ENCODE assay signal across 8 cellular contexts in the genomic region with DNA sequence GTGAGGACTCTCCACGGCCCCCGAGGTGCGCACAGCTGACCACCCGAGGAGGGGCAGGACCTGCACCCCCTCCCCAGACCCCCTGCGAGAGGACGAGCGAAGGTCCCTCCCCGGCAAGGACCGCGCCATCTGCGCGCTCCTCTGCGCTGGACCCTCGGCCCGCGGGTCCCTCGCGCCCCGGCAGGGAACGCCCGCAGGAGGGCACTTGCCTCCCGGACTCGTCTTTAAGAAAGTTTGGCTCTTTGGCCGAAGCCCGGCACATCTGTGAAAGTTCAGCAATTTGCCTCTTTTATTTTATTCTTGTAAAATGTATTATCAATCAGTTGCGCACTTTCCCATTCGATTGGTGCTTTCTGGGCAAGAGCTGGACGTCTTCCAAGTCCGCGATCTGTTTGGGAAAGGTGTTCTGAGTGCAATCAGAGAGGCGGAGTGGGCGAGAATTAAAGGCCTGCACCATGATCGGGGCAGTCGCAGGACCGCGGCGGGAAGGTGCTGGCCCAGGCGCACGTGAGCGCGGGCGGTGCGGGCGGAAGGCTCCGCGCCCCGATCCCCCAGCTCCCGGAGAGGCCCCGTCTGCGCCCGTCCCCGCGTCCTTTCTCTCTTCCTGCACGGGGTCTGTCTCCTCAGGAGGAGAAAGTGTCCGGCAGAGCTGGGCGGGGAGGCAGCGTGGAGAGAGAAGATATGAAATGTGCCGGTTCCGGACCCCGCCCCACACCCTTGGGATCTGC. TPM values are rescaled to one million over a fixed set of nuclear protein-coding genes. Genes with fewer than 3 reads are reported as not detected.
A peak's percentile ranks its signal among the peaks of the same experiment; 100 is the strongest.
DNase-seq lines count a peak whose midpoint lies in the region; ATAC-seq and TF ChIP-seq lines count a peak whose summit lies in the region.

No MANE protein-coding gene starts in this region.

- no peaks in the 10 kb centered on the region for H3F3A ChIP-seq in MM.1S (ENCODE audit: insufficient read depth, low read length)

- no peaks in the 10 kb centered on the region for H3K79me2 ChIP-seq in MM.1S (ENCODE audit: low read length)

- peak in 1 of 10 experiments; percentile 38 for DNase-seq in CD4-positive, alpha-beta T cell
- DNase-seq in MM.1S (no peak), coronary artery (ENCODE audit: low spot score) (no peak), lung microvascular endothelial cell (ENCODE audit: low read depth in 2 of 2) (peak; percentile 19 to 29), upper lobe of left lung (peak in 1 of 2 donors; percentile 87), dedifferentiated amniotic fluid mesenchymal stem cell (ENCODE audit: extremely low spot score) (no peak), NCI-H2081 treated with DMSO at 0.1 percent for 48 hours (lab: John Stamatoyannopoulos, UW) (no peak), HPDE6-E6E7 (ENCODE audit: extremely low spot score) (no peak)

- no peaks in the 10 kb centered on the region for H4K20me1 ChIP-seq in MM.1S (ENCODE audit: insufficient read depth, low read length)

- no peak overlapping the region for H3K9ac ChIP-seq in MM.1S (ENCODE audit: low read length)

- no peaks in the 10 kb centered on the region for H3K9me3 ChIP-seq in CD4-positive, alpha-beta T cell (ENCODE audit: control insufficient read depth, low read length)
- H3K9me3 ChIP-seq in MM.1S (replicated peaks; ENCODE audit: insufficient read depth, low read length) (no peaks in the 10 kb centered on the region), upper lobe of left lung (no peaks in the 10 kb centered on the region)

- peaks cover 58% of the 10 kb centered on the region for H3K27me3 Mint-ChIP-seq in CD4-positive, alpha-beta T cell

- no peak overlapping the region for H3K27ac Mint-ChIP-seq in CD4-positive, alpha-beta T cell

- no peaks in the 10 kb centered on the region for H3K9me3 Mint-ChIP-seq in CD4-positive, alpha-beta T cell

- no peak for TF ChIP-seq EP300 in upper lobe of left lung (IDR thresholded peaks at IDR 0.05)

- no peaks in the 10 kb centered on the region for H3K36me3 ChIP-seq in MM.1S (replicated peaks; ENCODE audit: insufficient read depth, low read length)
- no peaks in the 10 kb centered on the region for H3K36me3 ChIP-seq in upper lobe of left lung

- TF ChIP-seq CTCF in CD4-positive, alpha-beta T cell (IDR thresholded peaks at IDR 0.05), result no peak
- TF ChIP-seq CTCF in MM.1S (IDR thresholded peaks at IDR 0.05; ENCODE audit: low read length) (no peak), coronary artery (IDR thresholded peaks at IDR 0.05) (no peak), upper lobe of left lung (IDR thresholded peaks at IDR 0.05) (no peak)

- no peak for TF ChIP-seq POLR2A in upper lobe of left lung (IDR thresholded peaks at IDR 0.05)

- no peak overlapping the region for H3K4me3 ChIP-seq in MM.1S (ENCODE audit: low read length)
- peak overlapping the region; percentile 74 for H3K4me3 ChIP-seq in coronary artery
- peak overlapping the region; percentile 28 to 74 (median 62) for H3K4me3 ChIP-seq in upper lobe of left lung

- POLR2A ChIA-PET in CD4-positive, alpha-beta T cell (lab: Charles Lee), result interaction anchor here (1.3 to 1.6 kb wide), 2 partner anchors 15 to 114 kb away, joined by 3 read pairs; no protein-coding TSS in a partner anchor

- H3K4me2 ChIP-seq in MM.1S (ENCODE audit: low read depth, low read length), result peak overlapping the region; percentile 32; the same call in 1 of the 2 replicates

- no peaks in the 10 kb centered on the region for H3K4me1 ChIP-seq in MM.1S (ENCODE audit: low read length)
- peaks cover 25 to 37% (median 28%) of the 10 kb centered on the region in 4 donors for H3K4me1 ChIP-seq in upper lobe of left lung

- no peaks in the 10 kb centered on the region for H3K9me2 ChIP-seq in MM.1S (replicated peaks; ENCODE audit: insufficient read depth, low read length)

- no peak overlapping the region for H3K27ac ChIP-seq in CD4-positive, alpha-beta T cell (ENCODE audit: low read depth, low read length)
- H3K27ac ChIP-seq in MM.1S (ENCODE audit: low read length) (no peak overlapping the region), coronary artery (peak overlapping the region in 1 of 2 donors; percentile 38), upper lobe of left lung (peak overlapping the region in 3 of 4 donors; percentile 47 to 76 (median 48))

- intact Hi-C loops in CD4-positive, alpha-beta T cell (cut with DNase I, micrococcal nuclease), result loop anchor here in 1 of 2 experiments (1.0 to 2.0 kb wide), 3 partner anchors 42 to 345 kb away; no protein-coding TSS in a partner anchor

- peaks cover 42% of the 10 kb centered on the region for H3K27me3 ChIP-seq in CD4-positive, alpha-beta T cell (ENCODE audit: control insufficient read depth, insufficient read depth, low read length)
- H3K27me3 ChIP-seq in MM.1S (replicated peaks; ENCODE audit: insufficient read depth, low read length) (peaks cover 23% of the 10 kb centered on the region), upper lobe of left lung (peaks cover 0 to 17% (median 9%) of the 10 kb centered on the region in 4 donors)

- no peaks in the 10 kb centered on the region for H3K36me3 Mint-ChIP-seq in CD4-positive, alpha-beta T cell (ENCODE audit: low read depth)

- ATAC-seq in CD4-positive, alpha-beta T cell (ENCODE audit: poor library complexity), result peak; percentile 26
- peak; percentile 29 to 54 for ATAC-seq in upper lobe of left lung (ENCODE audit: low FRiP score in 2 of 2)

- peaks cover 16% of the 10 kb centered on the region for H3K4me1 Mint-ChIP-seq in CD4-positive, alpha-beta T cell (ENCODE audit: low read depth)

- 2 to 3% methylated on average over 32 to 56 of the region's 60 CpGs for WGBS in upper lobe of left lung, 2 donors

- peak overlapping the region; percentile 81 for H3K4me3 Mint-ChIP-seq in CD4-positive, alpha-beta T cell

- H2AFZ ChIP-seq in MM.1S (ENCODE audit: low read length), result no peak overlapping the region

- CTCF ChIA-PET in CD4-positive, alpha-beta T cell (lab: Charles Lee), result interaction anchor here (1.4 kb wide), 2 partner anchors 42 to 87 kb away, joined by 3 to 4 read pairs; no protein-coding TSS in a partner anchor

RNA-seq across cellular contexts. Expression of gene ALKAL2, which starts 1.6 kb away (rescaled TPM):
- total RNA-seq in CD4-positive, alpha-beta T cell, result not detected
- not detected in 2 replicates for total RNA-seq in lung microvascular endothelial cell
- 10 to 100 TPM in 5 of 6 donors, 1 to 10 TPM in 1; 8.3 to 30.7 (median 14.8) TPM for total RNA-seq in upper lobe of left lung

RNA-seq across cellular contexts. Expression of gene ACP1, which starts 24.8 kb away (rescaled TPM):
- total RNA-seq in CD4-positive, alpha-beta T cell, result 10 to 100 TPM; 89.7 to 93.2 TPM
- total RNA-seq in lung microvascular endothelial cell (53.6 and 87.2 TPM in 2 replicates), upper lobe of left lung (100 to 1,000 TPM in 2 of 6 donors, 10 to 100 TPM in 4; 34.7 to 113 (median 73.7) TPM)

RNA-seq across cellular contexts. Expression of gene SH3YL1, which starts 25.7 kb away (rescaled TPM):
- total RNA-seq in CD4-positive, alpha-beta T cell, result 10 to 100 TPM; 59.7 to 61.9 TPM
- total RNA-seq in lung microvascular endothelial cell, result 11.1 and 13.7 TPM in 2 replicates
- total RNA-seq in upper lobe of left lung, result 100 to 1,000 TPM in 3 of 6 donors, 10 to 100 TPM in 3; 30.5 to 140 (median 89.2) TPM

Comparison
In these comparisons a context has a peak if more than half of its experiments do, and no peak if none do; other contexts are left out.
1. DNase-seq: peak in lung microvascular endothelial cell (2 of 2); none in MM.1S (single experiment), coronary artery (single experiment), dedifferentiated amniotic fluid mesenchymal stem cell (single experiment), NCI-H2081 treated with DMSO at 0.1 percent for 48 hours (single experiment) and HPDE6-E6E7 (single experiment).
2. H3K27ac ChIP-seq: peak in upper lobe of left lung (3 of 4); none in CD4-positive, alpha-beta T cell (single experiment) and MM.1S (single experiment).